21 cellular contexts compared by ENCODE assay signal in genomic region chr15:100910556-100910955, GRCh38. TPM values are rescaled to one million over a fixed set of nuclear protein-coding genes. Genes with fewer than 3 reads are reported as not detected.
DNase-seq lines count a peak whose midpoint lies in the region; ATAC-seq and TF ChIP-seq lines count a peak whose summit lies in the region.
"Had no signal": no experiment of that assay in that cellular context is flagged by ENCODE, and none has a peak within 500 bp of the region (broad histone marks: within the 10 kb centered on the region; RNA-seq: fewer than 3 reads in every experiment).

No MANE protein-coding gene starts in this region.

- ATAC-seq in sciatic nerve (peak; percentile 78), GM19324 (IDR thresholded peaks at IDR 0.05; ENCODE audit: low FRiP score, unreplicated experiment) (no peak)
- ATAC-seq: CD8-positive, alpha-beta T cell; GM12878 had no signal

- no peak overlapping the region for H2AFZ ChIP-seq in OCI-LY3 (ENCODE audit: low read depth, low read length)

- no peak for TF ChIP-seq CTCF in OCI-LY3 (IDR thresholded peaks at IDR 0.05; ENCODE audit: low read depth, low read length)

- H3K27me3 ChIP-seq in OCI-LY3 (ENCODE audit: low read depth, low read length) (0 out of 2 replicates have a peak, but pooled peaks cover 7% of the 10 kb centered on the region), SJCRH30 (no peaks in the 10 kb centered on the region)
- H3K27me3 ChIP-seq: Peyer's patch had no signal

- H3K36me3 ChIP-seq in OCI-LY3 (replicated peaks; ENCODE audit: low read depth, low read length): peaks cover 6% of the 10 kb centered on the region
- H3K36me3 ChIP-seq in SJCRH30: peaks cover 74% of the 10 kb centered on the region
- H3K36me3 ChIP-seq: BLaER1 treated with 17β-estradiol and CSF1 and Interleukin-3, amounts not matched to agents 10 nM and 100 nM; Peyer's patch had no signal

- no peaks in the 10 kb centered on the region for H4K20me1 ChIP-seq in OCI-LY3 (ENCODE audit: insufficient read depth, low read length)
- H4K20me1 ChIP-seq: BLaER1 treated with 17β-estradiol and CSF1 and Interleukin-3, amounts not matched to agents 10 nM and 100 nM had no signal

- peak; percentile 99 for DNase-seq in SJCRH30
- peak; percentile 68 for DNase-seq in mesenteric fat pad (ENCODE audit: low spot score)
- peak; percentile 57 for DNase-seq in sciatic nerve (ENCODE audit: low spot score)
- DNase-seq in OCI-M2 (lab: John Stamatoyannopoulos, UW; ENCODE audit: unreplicated experiment): no peak
- no peak for DNase-seq in AG08396 (ENCODE audit: low spot score)
- DNase-seq: CD8-positive, alpha-beta T cell; DMS53; EL; GOT3; KBM-7; NCI-H1417 treated with DMSO at 0.1 percent for 48 hours; NCI-H187 treated with DMSO at 0.1 percent for 48 hours; NCI-H345; NCI-H524 treated with DMSO at 0.1 percent for 48 hours; SHP77 had no signal

- intact Hi-C loops in sciatic nerve (cut with DNase I): no loop called here

- H3K4me1 ChIP-seq in OCI-LY3 (ENCODE audit: low read length): peaks cover 22% of the 10 kb centered on the region
- H3K4me1 ChIP-seq in SJCRH30: peaks cover 32% of the 10 kb centered on the region
- H3K4me1 ChIP-seq: Peyer's patch had no signal

- H3K27ac ChIP-seq in OCI-LY3 (ENCODE audit: low read length) (peak overlapping the region; percentile 18; the same call in 1 of the 2 replicates), SJCRH30 (peak overlapping the region; percentile 69)
- H3K27ac ChIP-seq: BLaER1 treated with 17β-estradiol and CSF1 and Interleukin-3, amounts not matched to agents 10 nM and 100 nM; Peyer's patch had no signal

- H3K9ac ChIP-seq in OCI-LY3 (ENCODE audit: low read length): no peak overlapping the region
- H3K9ac ChIP-seq: BLaER1 treated with 17β-estradiol and CSF1 and Interleukin-3, amounts not matched to agents 10 nM and 100 nM had no signal

- no peak overlapping the region for H3K4me3 ChIP-seq in OCI-LY3 (ENCODE audit: low read length)
- H3K4me3 ChIP-seq in SJCRH30: no peak overlapping the region
- H3K4me3 ChIP-seq: BLaER1 treated with 17β-estradiol and CSF1 and Interleukin-3, amounts not matched to agents 10 nM and 100 nM; GM12878; Peyer's patch had no signal

- peak overlapping the region; percentile 39 for H3K4me2 ChIP-seq in OCI-LY3 (ENCODE audit: low read length)

- H3K9me3 ChIP-seq in OCI-LY3 (ENCODE audit: insufficient read depth, low read length): 0 out of 2 replicates have a peak, but pooled peaks cover 3% of the 10 kb centered on the region
- 0 out of 2 replicates have a peak, but pooled peaks cover 6% of the 10 kb centered on the region for H3K9me3 ChIP-seq in SJCRH30 (replicated peaks)
- H3K9me3 ChIP-seq: BLaER1 treated with 17β-estradiol and CSF1 and Interleukin-3, amounts not matched to agents 10 nM and 100 nM; Peyer's patch had no signal

- no peaks in the 10 kb centered on the region for H3K79me2 ChIP-seq in OCI-LY3 (ENCODE audit: low read length)

RNA-seq across cellular contexts. Expression of gene LRRK1, which starts 8.6 kb away (rescaled TPM):
- total RNA-seq in SJCRH30 (2014; rRNA removed; shearing (Covaris generic)): 5.5 and 5.8 TPM in 2 replicates
- total RNA-seq in mesenteric fat pad (23.5 TPM), sciatic nerve (24.9 TPM)

RNA-seq across cellular contexts. Expression of gene ALDH1A3, which starts 30.9 kb away (rescaled TPM):
- total RNA-seq in SJCRH30 (2014; rRNA removed; shearing (Covaris generic)): 148 and 154 TPM in 2 replicates
- total RNA-seq in mesenteric fat pad: 194 TPM
- 48.3 TPM for total RNA-seq in sciatic nerve
- total RNA-seq: CD8-positive, alpha-beta T cell; HepG2 had no signal

Comparison
In these comparisons a context has a peak if more than half of its experiments do, and no peak if none do; other contexts are left out.
1. DNase-seq: peak in SJCRH30 (2 of 2), mesenteric fat pad (single experiment) and sciatic nerve (single experiment); none in OCI-M2 (single experiment) and AG08396 (single experiment).